Comparison of ENCODE assay signal across 8 cellular contexts in the genomic region with DNA sequence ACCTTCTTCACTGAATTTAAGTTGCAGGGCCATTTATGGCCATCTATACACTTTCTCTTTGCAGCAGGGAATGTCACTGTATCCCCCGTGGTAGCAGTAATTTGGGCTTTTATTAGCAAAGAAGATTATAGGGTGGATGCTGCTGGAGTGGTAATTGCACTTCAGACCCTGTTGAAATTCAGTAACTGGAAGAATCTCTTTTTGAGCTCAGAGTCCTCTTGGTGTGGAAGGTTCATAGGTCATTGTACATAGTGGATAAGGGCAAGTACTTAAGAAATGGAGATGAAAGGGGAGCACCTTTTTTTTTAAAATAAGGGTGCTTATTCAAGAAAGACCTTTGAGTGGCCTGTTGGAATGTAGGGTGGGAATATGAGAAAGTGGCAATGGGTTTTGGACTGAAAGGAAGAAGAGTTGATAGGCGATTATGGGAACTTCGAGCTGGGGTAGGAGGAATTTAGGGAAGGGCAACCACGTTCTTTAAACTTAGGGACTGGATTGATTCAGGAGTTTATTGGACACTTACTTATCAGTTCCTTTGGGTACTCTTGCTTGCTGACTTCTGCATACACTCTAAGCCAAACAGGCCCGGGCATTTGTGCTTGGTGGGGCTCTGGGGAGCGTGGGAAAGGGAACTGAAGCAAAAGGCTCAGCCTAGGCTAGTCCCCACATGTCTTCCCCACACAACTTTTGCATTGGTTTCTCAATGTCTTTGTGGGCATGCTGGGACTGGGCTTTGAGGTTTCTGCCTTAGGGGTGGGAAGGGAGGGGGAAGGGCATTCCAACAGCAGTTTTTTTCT. TPM values are rescaled to one million over a fixed set of nuclear protein-coding genes. Genes with fewer than 3 reads are reported as not detected.
DNase-seq lines count a peak whose midpoint lies in the region; ATAC-seq and TF ChIP-seq lines count a peak whose summit lies in the region.

No MANE protein-coding gene starts in this region.

- TF ChIP-seq CTCF in tibial nerve (IDR thresholded peaks at IDR 0.05), result no peak

- DNase-seq in GM19240 (ENCODE audit: insufficient read length, low spot score) (peak; percentile 23), MV-4-11 (lab: John Stamatoyannopoulos, UW) (peak; percentile 95), globus pallidus (ENCODE audit: low spot score) (peak; percentile 60), COR-L47 (lab: John Stamatoyannopoulos, UW) (no peak), erythroblast (lab: John Stamatoyannopoulos, UW) (no peak), tibial nerve (ENCODE audit: low spot score in 2 of 2) (no peak)

- no peak overlapping the region for H3K4me3 ChIP-seq in skin epidermis
- no peak overlapping the region for H3K4me3 ChIP-seq in tibial nerve

- H3K36me3 ChIP-seq in tibial nerve, result peaks cover 0 to 10% (median 0%) of the 10 kb centered on the region in 3 donors

- 35 to 42% methylated on average over 6 of the region's 6 CpGs for WGBS in tibial nerve, 2 donors

- no peak for ATAC-seq in HG02938 (IDR thresholded peaks at IDR 0.05; ENCODE audit: unreplicated experiment)

- H3K27me3 ChIP-seq in tibial nerve, result no peaks in the 10 kb centered on the region

- peaks cover 0 to 95% (median 75%) of the 10 kb centered on the region in 4 donors for H3K4me1 ChIP-seq in tibial nerve

- TF ChIP-seq POLR2A in erythroblast (IDR thresholded peaks at IDR 0.05; ENCODE audit: low read length), result no peak
- TF ChIP-seq POLR2A in tibial nerve (IDR thresholded peaks at IDR 0.05), result no peak

- TF ChIP-seq EP300 in tibial nerve (IDR thresholded peaks at IDR 0.05), result peak in 1 of 2 donors; percentile 7

- no peaks in the 10 kb centered on the region for H3K9me3 ChIP-seq in tibial nerve

- peak overlapping the region in 20 of 21 experiments; percentile 20 to 83 (median 72) for H3K27ac ChIP-seq in skin epidermis
- peak overlapping the region in 2 of 4 donors; percentile 36 to 96 for H3K27ac ChIP-seq in tibial nerve

RNA-seq across cellular contexts. Expression of a gene that starts 26.5 kb away (rescaled TPM):
- 100 to 1,000 TPM; 104 to 128 (median 124) TPM for total RNA-seq in tibial nerve

RNA-seq across cellular contexts. Expression of a gene that starts 36.5 kb away (rescaled TPM):
- total RNA-seq in tibial nerve, result not detected

RNA-seq across cellular contexts. Expression of a gene that starts 46.8 kb away (rescaled TPM):
- 100 to 1,000 TPM in 3 of 4 donors, 10 to 100 TPM in 1; 78.1 to 146 (median 118) TPM for total RNA-seq in tibial nerve

Comparison
In these comparisons a context has a peak if more than half of its experiments do, and no peak if none do; other contexts are left out.
1. DNase-seq: peak in GM19240 (single experiment), MV-4-11 (single experiment) and globus pallidus (single experiment); none in COR-L47 (single experiment), erythroblast (0 of 2) and tibial nerve (0 of 2).